ENCODE assay signal across 1 cellular context in genomic region chr14:35533357-35534129, GRCh38.
TF ChIP-seq lines count a peak whose summit lies in the region.

No MANE protein-coding gene starts in this region.

TF ChIP-seq in HepG2, 621 proteins besides CTCF, POLR2A, EP300 and RAD21 (continued from another document and continues in another):
- no peak for TF ChIP-seq AHDC1 (CRISPR knock-in tag; IDR thresholded peaks at IDR 0.05; ENCODE audit: borderline replicate concordance)
- peak; percentile 89 for TF ChIP-seq ZNF142 (CRISPR knock-in tag; IDR thresholded peaks at IDR 0.05)
- no peak for TF ChIP-seq KDM6A (CRISPR knock-in tag; IDR thresholded peaks at IDR 0.05; ENCODE audit: low read depth)
- no peak for TF ChIP-seq SMYD3 (CRISPR knock-in tag; IDR thresholded peaks at IDR 0.05)
- TF ChIP-seq ZNF749 (CRISPR knock-in tag; IDR thresholded peaks at IDR 0.05; ENCODE audit: borderline replicate concordance) = no peak; the same call in 1 of the 2 replicates
- peak; percentile 60; the same call in 1 of the 2 replicates for TF ChIP-seq MLXIP (CRISPR knock-in tag; IDR thresholded peaks at IDR 0.05; ENCODE audit: borderline replicate concordance)
- TF ChIP-seq MBNL3 (CRISPR knock-in tag; conservative IDR thresholded peaks at IDR 0.05) = no peak
- no peak for TF ChIP-seq KDM1A (CRISPR knock-in tag; IDR thresholded peaks at IDR 0.05)
- no peak; the same call in 1 of the 2 replicates for TF ChIP-seq ZBTB37 (CRISPR knock-in tag; IDR thresholded peaks at IDR 0.05)
- no peak; the same call in 1 of the 2 replicates for TF ChIP-seq ZNF567 (CRISPR knock-in tag; IDR thresholded peaks at IDR 0.05; ENCODE audit: borderline replicate concordance)
- peak; percentile 69 for TF ChIP-seq ISL2 (CRISPR knock-in tag; IDR thresholded peaks at IDR 0.05)
- no peak for TF ChIP-seq ZNF326 (CRISPR knock-in tag; IDR thresholded peaks at IDR 0.05; ENCODE audit: borderline replicate concordance)
- TF ChIP-seq TBL1XR1 (IDR thresholded peaks at IDR 0.05; ENCODE audit: borderline replicate concordance, low read length, partially characterized antibody) = no peak
- no peak; the same call in 1 of the 2 replicates for TF ChIP-seq ZNF672 (CRISPR knock-in tag; IDR thresholded peaks at IDR 0.05)
- TF ChIP-seq CREB3 (CRISPR knock-in tag; IDR thresholded peaks at IDR 0.05) = no peak
- TF ChIP-seq MNT (IDR thresholded peaks at IDR 0.05) = no peak
- no peak for TF ChIP-seq TBX3 (IDR thresholded peaks at IDR 0.05; ENCODE audit: borderline replicate concordance)
- TF ChIP-seq TEAD2 (CRISPR knock-in tag; IDR thresholded peaks at IDR 0.05) = peak; percentile 13; the same call in 1 of the 2 replicates
- TF ChIP-seq MEIS2 (CRISPR knock-in tag; IDR thresholded peaks at IDR 0.05) = peak; percentile 78
- peak; percentile 80 for TF ChIP-seq ARID4A (CRISPR knock-in tag; IDR thresholded peaks at IDR 0.05; ENCODE audit: borderline replicate concordance)
- peak; percentile 82; the same call in 1 of the 2 replicates for TF ChIP-seq ZFP82 (CRISPR knock-in tag; IDR thresholded peaks at IDR 0.05; ENCODE audit: borderline replicate concordance)
- 0 out of 2 replicates have a peak, but pooled peaks have one; percentile 49 for TF ChIP-seq ZNF784 (CRISPR knock-in tag; IDR thresholded peaks at IDR 0.05; ENCODE audit: borderline replicate concordance)
- TF ChIP-seq ZBTB8A (CRISPR knock-in tag; IDR thresholded peaks at IDR 0.05; ENCODE audit: borderline replicate concordance, low read depth) = peak; percentile 98; the same call in 1 of the 2 replicates
- no peak for TF ChIP-seq SP2 (CRISPR knock-in tag; IDR thresholded peaks at IDR 0.05)
- peak; percentile 91; the same call in 1 of the 2 replicates for TF ChIP-seq ZZZ3 (CRISPR knock-in tag; IDR thresholded peaks at IDR 0.05; ENCODE audit: borderline replicate concordance)
